Comparison of ENCODE assay signal across 9 cellular contexts in the genomic region with DNA sequence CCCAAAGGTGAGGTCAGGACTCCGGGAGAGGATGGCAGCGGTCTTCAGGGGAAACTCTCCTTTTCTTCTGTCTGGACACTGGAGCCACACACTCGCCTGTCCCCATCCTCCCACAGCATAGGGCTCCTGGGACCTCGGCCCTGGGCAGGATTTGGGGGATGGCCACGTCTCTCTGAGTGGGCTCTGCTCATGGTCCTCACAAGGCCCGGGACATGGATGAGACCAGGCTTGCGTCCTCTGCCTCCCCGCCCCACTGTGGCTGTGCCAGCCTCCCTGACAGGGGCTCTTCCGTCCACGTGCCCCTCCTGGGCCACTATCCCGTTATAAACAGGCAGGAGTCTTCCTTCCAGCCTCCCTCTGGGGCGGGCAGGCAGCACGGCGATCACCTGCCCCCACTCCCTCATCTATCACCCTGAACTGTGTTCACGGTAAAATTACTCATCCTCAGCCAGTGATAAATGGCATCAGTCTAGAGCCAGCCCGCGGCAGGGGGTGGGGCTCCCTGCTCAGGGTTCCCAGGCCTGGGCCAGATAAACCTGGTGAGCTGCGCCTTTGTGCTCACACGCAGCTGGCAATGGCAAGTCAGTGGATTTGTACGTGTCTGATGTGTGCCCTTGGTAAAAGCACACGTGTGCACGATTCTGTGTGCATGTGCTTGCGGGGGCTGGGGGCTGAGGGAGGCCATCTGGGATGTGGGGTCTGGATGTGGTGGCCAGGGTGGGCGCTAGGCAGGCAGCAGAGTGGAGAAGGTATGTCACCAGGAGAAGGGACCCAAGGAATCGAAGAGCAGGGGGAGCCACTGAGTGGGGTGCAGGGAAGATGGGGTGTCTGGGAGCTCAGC. TPM values are rescaled to one million over a fixed set of nuclear protein-coding genes. Genes with fewer than 3 reads are reported as not detected.
DNase-seq lines count a peak whose midpoint lies in the region; ATAC-seq, FAIRE-seq and TF ChIP-seq lines count a peak whose summit lies in the region.
"Had no signal": no experiment of that assay in that cellular context is flagged by ENCODE, and none has a peak within 500 bp of the region (broad histone marks: within the 10 kb centered on the region; RNA-seq: fewer than 3 reads in every experiment).

No MANE protein-coding gene starts in this region.

- FAIRE-seq in kidney (lab: Jason Lieb, UNC) = no peak
- FAIRE-seq: G401.6 had no signal

- peak; percentile 10 for DNase-seq in stimulated activated CD4-positive, alpha-beta T cell treated with anti-CD3 and anti-CD28 coated beads, Interleukin-4, amount 100 ng/mL, for 1 hour
- no peak for DNase-seq in stimulated activated CD4-positive, alpha-beta T cell treated with anti-CD3 and anti-CD28 coated beads, Interleukin-15, amount 100 ng/mL, for 24 hours
- DNase-seq in SK-N-DZ (ENCODE audit: low spot score) = peak; percentile 69
- peak; percentile 64 for DNase-seq in kidney
- DNase-seq in GM13977 (ENCODE audit: low spot score) = no peak
- no peak for DNase-seq in islet precursor cell
- no peak for DNase-seq in NCI-H1436 (lab: John Stamatoyannopoulos, UW)

- H3K27ac ChIP-seq in kidney (ENCODE audit: low read depth in 2 of 2, low read length in 2 of 2) = no peak overlapping the region

- intact Hi-C loops in kidney (cut with DNase I) = no loop called here

- ATAC-seq in HG03565 (IDR thresholded peaks at IDR 0.05; ENCODE audit: unreplicated experiment) = no peak

- no peaks in the 10 kb centered on the region for H3K9me3 ChIP-seq in kidney (ENCODE audit: control insufficient read depth in 1 of 2, low read length in 2 of 2)

- H3K4me1 ChIP-seq in kidney (ENCODE audit: control insufficient read depth in 1 of 2, insufficient read depth in 1 of 2, low read depth in 1 of 2, low read length in 2 of 2) = peaks cover 0 to 31% of the 10 kb centered on the region in 2 donors

- in situ Hi-C loops in GM13977 (cut with MboI; ENCODE audit: low pct_unique_long_range_greater_than_20kb, low sequenced_read_pairs, unreplicated experiment) = no loop called here

- TF ChIP-seq CTCF in kidney (IDR thresholded peaks at IDR 0.05; ENCODE audit: borderline replicate concordance, extremely low read depth, insufficient read depth) (no peak), GM13977 (IDR thresholded peaks at IDR 0.05; ENCODE audit: extremely low read depth, insufficient read depth, missing control alignments) (no peak)

- H3K36me3 ChIP-seq in kidney (ENCODE audit: control insufficient read depth in 1 of 2, insufficient read depth in 2 of 2, low read length in 2 of 2) = no peaks in the 10 kb centered on the region

- no peak overlapping the region for H3K9ac ChIP-seq in kidney (ENCODE audit: low read length in 2 of 2)

- H3K4me3 ChIP-seq in kidney (ENCODE audit: low read length in 2 of 2) = no peak overlapping the region

RNA-seq across cellular contexts. Expression of a gene that starts 12.6 kb away (rescaled TPM):
- polyA plus RNA-seq in SK-N-DZ (2014; cell fraction: cytosol; rRNA removed) = 123 and 149 TPM in 2 replicates
- polyA plus RNA-seq in SK-N-DZ (2014; cell fraction: nucleus; rRNA removed) = 494 and 564 TPM in 2 replicates
- 21.4 TPM for total RNA-seq in kidney
- polyA plus RNA-seq in kidney (ENCODE audit: insufficient read depth, low read depth, low replicate concordance) = 13.3 TPM

RNA-seq across cellular contexts. Expression of a gene that starts 48.0 kb away (rescaled TPM):
- polyA plus RNA-seq in SK-N-DZ (2014; cell fraction: cytosol; rRNA removed) = 118 and 119 TPM in 2 replicates
- 98.3 and 122 TPM in 2 replicates for polyA plus RNA-seq in SK-N-DZ (2014; cell fraction: nucleus; rRNA removed)
- total RNA-seq in kidney = 65.5 TPM
- polyA plus RNA-seq in kidney (ENCODE audit: insufficient read depth, low read depth, low replicate concordance) = 42.4 TPM

RNA-seq across cellular contexts. Expression of a gene that starts 49.3 kb away (rescaled TPM):
- 17.9 and 35.0 TPM in 2 replicates for polyA plus RNA-seq in SK-N-DZ (2014; cell fraction: cytosol; rRNA removed)
- polyA plus RNA-seq in SK-N-DZ (2014; cell fraction: nucleus; rRNA removed) = 656 and 724 TPM in 2 replicates
- total RNA-seq in kidney = 11.5 TPM
- 6.9 TPM for polyA plus RNA-seq in kidney (ENCODE audit: insufficient read depth, low read depth, low replicate concordance)

RNA-seq across cellular contexts. Expression of a gene that starts 55.2 kb away (rescaled TPM):
- polyA plus RNA-seq in SK-N-DZ (2014; cell fraction: cytosol; rRNA removed) = 0.06 TPM in 1 of 2 replicates, not detected in the other
- polyA plus RNA-seq in SK-N-DZ (2014; cell fraction: nucleus; rRNA removed) = 0.08 and 0.60 TPM in 2 replicates
- 14.3 TPM for total RNA-seq in kidney
- polyA plus RNA-seq in kidney (ENCODE audit: insufficient read depth, low read depth, low replicate concordance) = not detected

Comparison
In these comparisons a context has a peak if more than half of its experiments do, and no peak if none do; other contexts are left out.
1. DNase-seq: peak in stimulated activated CD4-positive, alpha-beta T cell treated with anti-CD3 and anti-CD28 coated beads, Interleukin-4, amount 100 ng/mL, for 1 hour (single experiment), SK-N-DZ (single experiment) and kidney (single experiment); none in stimulated activated CD4-positive, alpha-beta T cell treated with anti-CD3 and anti-CD28 coated beads, Interleukin-15, amount 100 ng/mL, for 24 hours (single experiment), GM13977 (single experiment), islet precursor cell (single experiment) and NCI-H1436 (single experiment).